In genomic region chr16:72895951-72896350, GRCh38 we compare ENCODE assay signal across 24 cellular contexts.
DNase-seq lines count a peak whose midpoint lies in the region; ATAC-seq and TF ChIP-seq lines count a peak whose summit lies in the region.
"Had no signal": no experiment of that assay in that cellular context is flagged by ENCODE, and none has a peak within 500 bp of the region (broad histone marks: within the 10 kb centered on the region; RNA-seq: fewer than 3 reads in every experiment).

No MANE protein-coding gene starts in this region.

- H3K4me1 ChIP-seq in ascending aorta, result peaks cover 16 to 29% of the 10 kb centered on the region in 2 donors
- H3K4me1 ChIP-seq in heart right ventricle, result peaks cover 0 to 40% (median 18%) of the 10 kb centered on the region in 9 donors
- peaks cover 0 to 23% (median 13%) of the 10 kb centered on the region in 4 donors for H3K4me1 ChIP-seq in sigmoid colon

- H3K27me3 ChIP-seq in ascending aorta (no peaks in the 10 kb centered on the region), heart right ventricle (no peaks in the 10 kb centered on the region), sigmoid colon (no peaks in the 10 kb centered on the region)
- H3K27me3 ChIP-seq: vagina had no signal

- 71 to 75% methylated on average over 11 of the region's 11 CpGs for WGBS in heart right ventricle, 2 donors
- WGBS in sigmoid colon, 2 donors, result 80 to 86% methylated on average over 11 of the region's 11 CpGs

- TF ChIP-seq CTCF in ascending aorta (IDR thresholded peaks at IDR 0.05), result no peak
- no peak for TF ChIP-seq CTCF in heart right ventricle (IDR thresholded peaks at IDR 0.05)
- no peak for TF ChIP-seq CTCF in sigmoid colon (IDR thresholded peaks at IDR 0.05)

- intact Hi-C loops in ascending aorta (cut with DNase I) (no loop called here), heart right ventricle (cut with DNase I) (loop anchor here in 1 of 10 donors (5.0 kb wide), 2 partner anchors 41 to 91 kb away; no protein-coding TSS in a partner anchor), sigmoid colon (cut with DNase I) (no loop called here)

- H3K27ac ChIP-seq in ascending aorta (peak overlapping the region; percentile 83 to 90), heart right ventricle (peak overlapping the region in 8 of 10 donors; percentile 17 to 70 (median 60)), sigmoid colon (no peak overlapping the region)
- H3K27ac ChIP-seq: vagina had no signal

- H3K9me3 ChIP-seq in ascending aorta (no peaks in the 10 kb centered on the region), heart right ventricle (peaks cover 0 to under 1% (median 0%) of the 10 kb centered on the region in 11 donors), sigmoid colon (no peaks in the 10 kb centered on the region)
- H3K9me3 ChIP-seq: mucosa of descending colon, vagina had no signal

- H3K36me3 ChIP-seq in ascending aorta, result no peaks in the 10 kb centered on the region
- H3K36me3 ChIP-seq in heart right ventricle, result no peaks in the 10 kb centered on the region
- no peaks in the 10 kb centered on the region for H3K36me3 ChIP-seq in sigmoid colon
- H3K36me3 ChIP-seq: vagina had no signal

- peak; percentile 28 for DNase-seq in EH (ENCODE audit: low read depth)
- DNase-seq in ascending aorta (ENCODE audit: low spot score in 2 of 2), result no peak
- no peak for DNase-seq in heart right ventricle
- peak; percentile 46 for DNase-seq in sigmoid colon
- DNase-seq in 8988T, result no peak
- DNase-seq in activated CD4-positive, alpha-beta T cell treated with anti-CD3 and anti-CD28 coated beads, Interleukin-2, amount 50 U/mL, for 48 hours, result no peak
- DNase-seq: activated CD4-positive, alpha-beta T cell treated with anti-CD3 and anti-CD28 coated beads, Interleukin-2, amount 10 ng/mL, durations not matched to agents 7 days and 5 days; activated effector memory CD4-positive, alpha-beta T cell treated with Interleukin-2 at 50 U/mL for 16 hours; activated T-cell treated with anti-CD3 and anti-CD28 coated beads, Interleukin-2, amount 50 U/mL, for 1 hour; aorta; caudate nucleus; CD4-positive, alpha-beta memory T cell; KBM-7; mucosa of descending colon; natural killer cell; NCI-H1930; stimulated activated CD4-positive, alpha-beta T cell treated with anti-CD3 and anti-CD28 coated beads, Interleukin-1b, Interleukin-23, amount 100 ng/mL, for 48 hours; stimulated activated naive CD8-positive, alpha-beta T cell treated with anti-CD3 and anti-CD28 coated beads, Interleukin-15, Interleukin-2, amounts not matched to agents 100 U/mL and 50 U/mL, for 24 hours; T-cell had no signal

- ATAC-seq in heart right ventricle (peak in 6 of 8 donors; percentile 32 to 72 (median 62)), HG02973 (IDR thresholded peaks at IDR 0.05; ENCODE audit: unreplicated experiment) (no peak), HG03159 (IDR thresholded peaks at IDR 0.05; ENCODE audit: unreplicated experiment) (no peak)
- ATAC-seq: natural killer cell; stimulated activated naive CD8-positive, alpha-beta T cell treated with anti-CD3 and anti-CD28 coated beads, Interleukin-15, Interleukin-2, amounts not matched to agents 100 U/mL and 50 U/mL, for 24 hours; T-cell; WTC11 had no signal

- TF ChIP-seq EP300 in sigmoid colon (IDR thresholded peaks at IDR 0.05), result no peak

- no peak overlapping the region for H3K4me3 ChIP-seq in ascending aorta
- no peak overlapping the region for H3K4me3 ChIP-seq in heart right ventricle
- H3K4me3 ChIP-seq in sigmoid colon, result no peak overlapping the region
- H3K4me3 ChIP-seq: lung, mucosa of descending colon, vagina had no signal

- no peak for TF ChIP-seq POLR2A in sigmoid colon (IDR thresholded peaks at IDR 0.05)

Comparison
In these comparisons a context has a peak if more than half of its experiments do, and no peak if none do; other contexts are left out.
1. DNase-seq: peak in EH (single experiment) and sigmoid colon (single experiment); none in ascending aorta (0 of 2), heart right ventricle (0 of 2), 8988T (single experiment) and activated CD4-positive, alpha-beta T cell treated with anti-CD3 and anti-CD28 coated beads, Interleukin-2, amount 50 U/mL, for 48 hours (0 of 2).
2. H3K27ac ChIP-seq: peak in ascending aorta (2 of 2) and heart right ventricle (8 of 10); none in sigmoid colon (0 of 4).
3. ATAC-seq: peak in heart right ventricle (6 of 8); none in HG02973 (single experiment) and HG03159 (single experiment).